Comparison of ENCODE assay signal across 1 cellular context in genomic region chr11:1469287-1469910, GRCh38.
TF ChIP-seq lines count a peak whose summit lies in the region.

No MANE protein-coding gene starts in this region.

TF ChIP-seq in WTC11, 78 proteins besides CTCF, POLR2A, EP300 and RAD21 (continued from another document):
- TF ChIP-seq ERG (CRISPR knock-in tag; IDR thresholded peaks at IDR 0.05) = no peak
- TF ChIP-seq SMAD4 (CRISPR knock-in tag; IDR thresholded peaks at IDR 0.05) = no peak
- no peak for TF ChIP-seq FOXJ3 (CRISPR knock-in tag; IDR thresholded peaks at IDR 0.05; ENCODE audit: borderline replicate concordance)
- TF ChIP-seq ZBTB21 (CRISPR knock-in tag; IDR thresholded peaks at IDR 0.05; ENCODE audit: borderline replicate concordance) = no peak
- TF ChIP-seq GTF2I (CRISPR knock-in tag; conservative IDR thresholded peaks at IDR 0.05) = no peak
- TF ChIP-seq MXD4 (CRISPR knock-in tag; IDR thresholded peaks at IDR 0.05; ENCODE audit: borderline replicate concordance) = no peak
- no peak for TF ChIP-seq ETV6 (CRISPR knock-in tag; IDR thresholded peaks at IDR 0.05)
- no peak for TF ChIP-seq CREM (CRISPR knock-in tag; IDR thresholded peaks at IDR 0.05)
